8 cellular contexts compared by ENCODE assay signal in genomic region chr20:32278199-32278643, GRCh38. TPM values are rescaled to one million over a fixed set of nuclear protein-coding genes. Genes with fewer than 3 reads are reported as not detected.
DNase-seq lines count a peak whose midpoint lies in the region; ATAC-seq and TF ChIP-seq lines count a peak whose summit lies in the region.

No MANE protein-coding gene starts in this region.

- no peaks in the 10 kb centered on the region for H3K27me3 ChIP-seq in rectal smooth muscle tissue (ENCODE audit: control insufficient read depth, insufficient read depth, low read length)

- no peak for DNase-seq in fibroblast of mammary gland (ENCODE audit: low read depth)
- no peak for DNase-seq in SK-N-DZ (ENCODE audit: low spot score)
- no peak for DNase-seq in HK-2 (ENCODE audit: unreplicated experiment)

- ATAC-seq in GM18861 (IDR thresholded peaks at IDR 0.05; ENCODE audit: unreplicated experiment) (peak; percentile 73), HG03135 (IDR thresholded peaks at IDR 0.05; ENCODE audit: unreplicated experiment) (peak; percentile 60)

- H3K4me3 ChIP-seq in WI38 (ENCODE audit: low read depth, low read length) (peak overlapping the region; percentile 93), fibroblast of mammary gland (ENCODE audit: control insufficient read depth, low read depth, low read length) (peak overlapping the region; percentile 86), rectal smooth muscle tissue (ENCODE audit: low read length) (peak overlapping the region; percentile 96)

- peak overlapping the region; percentile 78 for H3K9ac ChIP-seq in rectal smooth muscle tissue (ENCODE audit: low read length)

- TF ChIP-seq CTCF in 22Rv1 (IDR thresholded peaks at IDR 0.05) (no peak), WI38 (IDR thresholded peaks at IDR 0.05; ENCODE audit: low read depth, low read length) (no peak), fibroblast of mammary gland (conservative IDR thresholded peaks at IDR 0.05; ENCODE audit: control insufficient read depth, insufficient read depth, low read depth, low read length) (no peak)

- H3K4me1 ChIP-seq in rectal smooth muscle tissue (ENCODE audit: control insufficient read depth, insufficient read depth, low read length), result peaks cover 4% of the 10 kb centered on the region

- H3K27ac ChIP-seq in 22Rv1 (peak overlapping the region; percentile 39; the same call in 1 of the 2 replicates), rectal smooth muscle tissue (ENCODE audit: low read depth, low read length) (peak overlapping the region; percentile 61)

- H3K36me3 ChIP-seq in rectal smooth muscle tissue (ENCODE audit: control insufficient read depth, insufficient read depth, low read length), result no peaks in the 10 kb centered on the region

RNA-seq across cellular contexts. Expression of gene KIF3B, which starts 0.8 kb away (rescaled TPM):
- polyA plus RNA-seq in SK-N-DZ (2014; cell fraction: cytosol; rRNA removed), result 11.5 and 11.9 TPM in 2 replicates
- polyA plus RNA-seq in SK-N-DZ (2014; cell fraction: nucleus; rRNA removed), result 3.7 and 5.4 TPM in 2 replicates
